In the genomic region with DNA sequence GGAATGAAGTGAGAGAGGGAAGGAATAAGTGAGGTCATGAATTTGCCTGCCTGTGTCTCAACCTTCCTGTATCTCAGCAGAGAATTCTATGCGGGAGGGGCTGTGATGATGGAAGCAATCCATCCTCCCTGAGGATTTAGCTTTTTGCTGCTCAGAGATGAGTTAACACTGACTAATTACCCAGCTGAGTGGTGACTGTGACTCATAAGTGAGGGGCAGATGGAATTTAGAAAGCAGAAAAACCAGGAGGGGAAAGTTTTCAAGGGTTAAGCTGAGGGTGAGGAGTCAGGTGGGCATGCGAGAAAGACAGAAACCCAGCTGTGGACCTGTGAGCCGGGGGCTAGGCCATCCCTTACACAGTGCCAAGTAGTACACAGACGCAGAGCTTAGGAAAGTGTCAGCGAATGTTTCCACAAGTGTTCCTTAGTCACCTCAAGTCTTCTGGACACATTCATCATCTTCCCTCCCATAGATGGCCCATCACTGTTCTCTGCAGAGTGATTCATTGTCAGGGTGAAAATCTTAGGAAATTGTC, we compare ENCODE assay signal across 1 cellular context.
TF ChIP-seq lines count a peak whose summit lies in the region.

No MANE protein-coding gene starts in this region.

TF ChIP-seq in SK-N-SH, 30 proteins besides CTCF, POLR2A, EP300 and RAD21 (continued from another document):
- TF ChIP-seq, protein P1, sequence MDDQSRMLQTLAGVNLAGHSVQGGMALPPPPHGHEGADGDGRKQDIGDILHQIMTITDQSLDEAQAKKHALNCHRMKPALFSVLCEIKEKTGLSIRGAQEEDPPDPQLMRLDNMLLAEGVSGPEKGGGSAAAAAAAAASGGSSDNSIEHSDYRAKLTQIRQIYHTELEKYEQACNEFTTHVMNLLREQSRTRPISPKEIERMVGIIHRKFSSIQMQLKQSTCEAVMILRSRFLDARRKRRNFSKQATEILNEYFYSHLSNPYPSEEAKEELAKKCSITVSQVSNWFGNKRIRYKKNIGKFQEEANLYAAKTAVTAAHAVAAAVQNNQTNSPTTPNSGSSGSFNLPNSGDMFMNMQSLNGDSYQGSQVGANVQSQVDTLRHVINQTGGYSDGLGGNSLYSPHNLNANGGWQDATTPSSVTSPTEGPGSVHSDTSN (IDR thresholded peaks at IDR 0.05): 0 out of 2 replicates have a peak, but pooled peaks have one; percentile 10
- TF ChIP-seq, protein P2, sequence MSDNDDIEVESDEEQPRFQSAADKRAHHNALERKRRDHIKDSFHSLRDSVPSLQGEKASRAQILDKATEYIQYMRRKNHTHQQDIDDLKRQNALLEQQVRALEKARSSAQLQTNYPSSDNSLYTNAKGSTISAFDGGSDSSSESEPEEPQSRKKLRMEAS (IDR thresholded peaks at IDR 0.05; ENCODE audit: low read depth): no peak
- TF ChIP-seq RCOR1 (IDR thresholded peaks at IDR 0.05; ENCODE audit: low read length): no peak
